In the genomic region with DNA sequence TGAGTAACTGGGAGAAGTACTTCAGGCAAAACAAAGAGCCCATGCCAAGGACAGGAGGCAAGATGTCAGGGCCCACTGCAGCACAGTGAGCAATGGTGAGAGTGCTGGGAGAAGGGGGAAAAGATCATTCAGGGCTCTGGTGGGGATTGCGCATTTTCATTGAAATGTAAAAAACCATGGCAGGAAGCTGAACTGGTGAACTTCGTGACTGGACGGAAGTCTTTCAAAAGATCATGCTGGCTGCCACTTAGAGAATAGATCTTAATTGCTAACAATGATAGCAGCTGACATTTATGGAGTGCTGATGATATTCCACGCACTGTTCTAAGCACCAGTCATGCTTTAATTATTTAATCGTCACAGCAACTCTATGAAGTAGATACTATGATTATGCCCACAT, we compare ENCODE assay signal across 23 cellular contexts.
DNase-seq lines count a peak whose midpoint lies in the region; ATAC-seq and TF ChIP-seq lines count a peak whose summit lies in the region.
"Had no signal": no experiment of that assay in that cellular context is flagged by ENCODE, and none has a peak within 500 bp of the region (broad histone marks: within the 10 kb centered on the region; RNA-seq: fewer than 3 reads in every experiment).

No MANE protein-coding gene starts in this region.

- H3K4me1 ChIP-seq in esophagus muscularis mucosa (peaks cover 49 to 98% (median 96%) of the 10 kb centered on the region in 4 donors), upper lobe of left lung (peaks cover 23 to 47% (median 28%) of the 10 kb centered on the region in 4 donors)
- H3K4me1 ChIP-seq: BLaER1 had no signal

- no peaks in the 10 kb centered on the region for H3K9me3 Mint-ChIP-seq in activated CD8-positive, alpha-beta memory T cell treated with anti-CD3 and anti-CD28 coated beads, Interleukin-2, amount 10 ng/mL, durations not matched to agents 7 days and 5 days (ENCODE audit: low read depth)
- H3K9me3 Mint-ChIP-seq in natural killer cell, result no peaks in the 10 kb centered on the region
- no peaks in the 10 kb centered on the region for H3K9me3 Mint-ChIP-seq in T-cell
- H3K9me3 Mint-ChIP-seq in chondrocyte (ENCODE audit: low read depth), result no peaks in the 10 kb centered on the region
- H3K9me3 Mint-ChIP-seq: HFFc6, IgD-negative memory B cell had no signal

- H3K4me3 ChIP-seq in esophagus muscularis mucosa, result no peak overlapping the region
- H3K4me3 ChIP-seq in upper lobe of left lung, result no peak overlapping the region
- H3K4me3 ChIP-seq: BLaER1, MG63, mucosa of descending colon, SJCRH30 had no signal

- H3K36me3 Mint-ChIP-seq in activated CD8-positive, alpha-beta memory T cell treated with anti-CD3 and anti-CD28 coated beads, Interleukin-2, amount 10 ng/mL, durations not matched to agents 7 days and 5 days, result peaks cover 12% of the 10 kb centered on the region
- no peaks in the 10 kb centered on the region for H3K36me3 Mint-ChIP-seq in natural killer cell
- peaks cover 53% of the 10 kb centered on the region for H3K36me3 Mint-ChIP-seq in T-cell
- no peaks in the 10 kb centered on the region for H3K36me3 Mint-ChIP-seq in chondrocyte (ENCODE audit: low read depth)

- peak; percentile 43 for DNase-seq in activated CD8-positive, alpha-beta memory T cell treated with anti-CD3 and anti-CD28 coated beads for 24 hours
- no peak for DNase-seq in activated CD8-positive, alpha-beta memory T cell treated with anti-CD3 and anti-CD28 coated beads, Interleukin-2, amount 10 ng/mL, durations not matched to agents 7 days and 5 days
- DNase-seq in esophagus muscularis mucosa (ENCODE audit: extremely low spot score) (no peak), natural killer cell (no peak), upper lobe of left lung (no peak), T-cell (no peak), EL (no peak), chondrocyte (ENCODE audit: low spot score) (no peak)
- DNase-seq: activated CD4-positive, alpha-beta T cell treated with anti-CD3 and anti-CD28 coated beads, Interleukin-2, amount 50 U/mL, for 48 hours; activated naive CD4-positive, alpha-beta T cell; amygdala; erythroblast; HFFc6; left ventricle myocardium superior; MG63; mucosa of descending colon; NCI-H1694 treated with DMSO at 0.1 percent for 48 hours; stimulated activated CD4-positive, alpha-beta T cell treated with anti-CD3 and anti-CD28 coated beads, Interleukin-15, amount 100 ng/mL, for 24 hours; T-helper 2 cell had no signal

- H3K9me3 ChIP-seq in esophagus muscularis mucosa, result no peaks in the 10 kb centered on the region
- H3K9me3 ChIP-seq in upper lobe of left lung, result no peaks in the 10 kb centered on the region
- H3K9me3 ChIP-seq: BLaER1, MG63, mucosa of descending colon, SJCRH30 had no signal

- POLR2A ChIA-PET in T-cell (lab: Charles Lee), result no interaction called here

- TF ChIP-seq POLR2A in esophagus muscularis mucosa (IDR thresholded peaks at IDR 0.05; ENCODE audit: low read depth), result no peak
- TF ChIP-seq POLR2A in upper lobe of left lung (IDR thresholded peaks at IDR 0.05), result no peak

- TF ChIP-seq CTCF in esophagus muscularis mucosa (IDR thresholded peaks at IDR 0.05), result no peak
- TF ChIP-seq CTCF in natural killer cell (IDR thresholded peaks at IDR 0.05), result no peak
- no peak for TF ChIP-seq CTCF in upper lobe of left lung (IDR thresholded peaks at IDR 0.05)
- TF ChIP-seq CTCF in chondrocyte (IDR thresholded peaks at IDR 0.05), result no peak

- CTCF ChIA-PET in activated CD8-positive, alpha-beta memory T cell treated with anti-CD3 and anti-CD28 coated beads, Interleukin-2, amount 10 ng/mL, durations not matched to agents 7 days and 5 days (lab: Charles Lee), result no interaction called here
- CTCF ChIA-PET in T-cell (lab: Charles Lee), result interaction anchor here (0.5 to 0.6 kb wide), 2 partner anchors 17 to 73 kb away, joined by 3 read pairs; no protein-coding TSS in a partner anchor

- 85% methylated on average over 5 of the region's 5 CpGs for WGBS in esophagus muscularis mucosa
- WGBS in upper lobe of left lung, 2 donors, result 68% methylated on average over 5 of the region's 5 CpGs

- no peak overlapping the region for H3K4me3 Mint-ChIP-seq in activated CD8-positive, alpha-beta memory T cell treated with anti-CD3 and anti-CD28 coated beads, Interleukin-2, amount 10 ng/mL, durations not matched to agents 7 days and 5 days
- no peak overlapping the region for H3K4me3 Mint-ChIP-seq in natural killer cell
- H3K4me3 Mint-ChIP-seq in T-cell, result no peak overlapping the region
- H3K4me3 Mint-ChIP-seq in chondrocyte (ENCODE audit: unreplicated experiment), result no peak overlapping the region
- H3K4me3 Mint-ChIP-seq: HFFc6, IgD-negative memory B cell had no signal

- H3K27ac ChIP-seq in esophagus muscularis mucosa (replicated peaks in 1 of 4), result peak overlapping the region; percentile 17 to 55 (median 42)
- peak overlapping the region; percentile 7 to 38 (median 22) for H3K27ac ChIP-seq in upper lobe of left lung
- H3K27ac ChIP-seq: BLaER1, HL-60 had no signal

- peaks cover 5% of the 10 kb centered on the region for H3K4me1 Mint-ChIP-seq in activated CD8-positive, alpha-beta memory T cell treated with anti-CD3 and anti-CD28 coated beads, Interleukin-2, amount 10 ng/mL, durations not matched to agents 7 days and 5 days
- peaks cover 84 to 86% of the 10 kb centered on the region in 2 donors for H3K4me1 Mint-ChIP-seq in natural killer cell
- H3K4me1 Mint-ChIP-seq in T-cell, result peaks cover 0 to 32% (median 4%) of the 10 kb centered on the region in 3 donors
- peaks cover 23% of the 10 kb centered on the region for H3K4me1 Mint-ChIP-seq in chondrocyte (ENCODE audit: low read depth)
- H3K4me1 Mint-ChIP-seq: IgD-negative memory B cell had no signal

- no peak for TF ChIP-seq EP300 in esophagus muscularis mucosa (IDR thresholded peaks at IDR 0.05)
- no peak for TF ChIP-seq EP300 in upper lobe of left lung (IDR thresholded peaks at IDR 0.05)

- intact Hi-C loops in esophagus muscularis mucosa (cut with DNase I), result no loop called here
- intact Hi-C loops in natural killer cell (cut with micrococcal nuclease), result no loop called here

- H3K27ac Mint-ChIP-seq in activated CD8-positive, alpha-beta memory T cell treated with anti-CD3 and anti-CD28 coated beads, Interleukin-2, amount 10 ng/mL, durations not matched to agents 7 days and 5 days, result no peak overlapping the region
- H3K27ac Mint-ChIP-seq in natural killer cell, result peak overlapping the region; percentile 80 to 83
- peak overlapping the region in 1 of 2 donors; percentile 5 for H3K27ac Mint-ChIP-seq in T-cell
- H3K27ac Mint-ChIP-seq in chondrocyte (ENCODE audit: unreplicated experiment), result no peak overlapping the region
- H3K27ac Mint-ChIP-seq: HFFc6, IgD-negative memory B cell had no signal

- no peak for ATAC-seq in activated CD8-positive, alpha-beta memory T cell treated with anti-CD3 and anti-CD28 coated beads, Interleukin-2, amount 10 ng/mL, durations not matched to agents 7 days and 5 days
- ATAC-seq in natural killer cell (no peak), upper lobe of left lung (ENCODE audit: low FRiP score in 2 of 2) (no peak), T-cell (replicated peaks in 1 of 4) (no peak)
- ATAC-seq: left ventricle myocardium superior, mucosa of descending colon had no signal

- H3K27me3 ChIP-seq in esophagus muscularis mucosa (no peaks in the 10 kb centered on the region), upper lobe of left lung (no peaks in the 10 kb centered on the region)
- H3K27me3 ChIP-seq: BLaER1, MG63, SJCRH30 had no signal

- no peaks in the 10 kb centered on the region for H3K27me3 Mint-ChIP-seq in activated CD8-positive, alpha-beta memory T cell treated with anti-CD3 and anti-CD28 coated beads, Interleukin-2, amount 10 ng/mL, durations not matched to agents 7 days and 5 days
- no peaks in the 10 kb centered on the region for H3K27me3 Mint-ChIP-seq in natural killer cell (ENCODE audit: low read depth in 2 of 2)
- H3K27me3 Mint-ChIP-seq in T-cell, result no peaks in the 10 kb centered on the region
- H3K27me3 Mint-ChIP-seq in chondrocyte (ENCODE audit: low read depth), result no peaks in the 10 kb centered on the region

- H3K36me3 ChIP-seq in esophagus muscularis mucosa (peaks cover 0 to 9% (median 0%) of the 10 kb centered on the region in 4 donors), upper lobe of left lung (no peaks in the 10 kb centered on the region)
- H3K36me3 ChIP-seq: BLaER1, MG63, SJCRH30 had no signal

Comparison
In these comparisons a context has a peak if more than half of its experiments do, and no peak if none do; other contexts are left out.
1. H3K27ac Mint-ChIP-seq: peak in natural killer cell (2 of 2); none in activated CD8-positive, alpha-beta memory T cell treated with anti-CD3 and anti-CD28 coated beads, Interleukin-2, amount 10 ng/mL, durations not matched to agents 7 days and 5 days (single experiment) and chondrocyte (single experiment).